Comparison of ENCODE assay signal across 1 cellular context in the genomic region with DNA sequence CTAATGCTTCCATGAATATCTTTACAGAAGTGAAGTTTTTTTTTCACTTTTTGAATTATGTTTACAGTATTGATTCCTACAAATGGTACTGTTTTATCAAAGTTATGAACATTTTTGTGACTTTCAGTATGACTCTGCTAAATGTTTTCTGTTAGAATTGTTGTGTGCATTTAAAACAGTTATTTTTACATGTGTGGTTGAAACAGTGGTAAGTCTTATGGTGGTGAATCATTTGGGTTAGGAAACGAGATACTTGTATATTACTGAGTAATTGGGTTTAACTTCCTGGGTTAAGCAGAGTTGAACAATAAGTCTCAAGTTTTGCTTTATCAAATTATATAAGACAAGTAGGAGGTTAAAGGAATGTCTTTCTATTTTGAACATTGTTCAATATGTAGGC.
A peak's percentile ranks its signal among the peaks of the same experiment; 100 is the strongest.
TF ChIP-seq lines count a peak whose summit lies in the region.

No MANE protein-coding gene starts in this region.

TF ChIP-seq in GM12878, 131 proteins besides CTCF, POLR2A, EP300 and RAD21 (continued from another document and continues in another):
- TF ChIP-seq ATF2 (IDR thresholded peaks at IDR 0.05; ENCODE audit: low read length), result peak; percentile 71
- TF ChIP-seq NR2C2 (IDR thresholded peaks at IDR 0.05; ENCODE audit: borderline replicate concordance, control insufficient read depth, insufficient read length, low read depth), result no peak
- no peak for TF ChIP-seq SMARCA5 (IDR thresholded peaks at IDR 0.05)
- no peak for TF ChIP-seq SRF (IDR thresholded peaks at IDR 0.05; ENCODE audit: low read depth in 2 of 2, low read length in 2 of 2)
- no peak for TF ChIP-seq POLR2AphosphoS2 (IDR thresholded peaks at IDR 0.05; ENCODE audit: low read depth, low read length)
- no peak for TF ChIP-seq SPI1 (IDR thresholded peaks at IDR 0.05; ENCODE audit: borderline replicate concordance, insufficient read depth, low read depth, low read length)
- peak; percentile 91 for TF ChIP-seq JUNB (IDR thresholded peaks at IDR 0.05)
- no peak for TF ChIP-seq RBBP5 (conservative IDR thresholded peaks at IDR 0.05)
- TF ChIP-seq CEBPB (IDR thresholded peaks at IDR 0.05; ENCODE audit: borderline replicate concordance in 1 of 2, low read depth in 2 of 2, low read length in 2 of 2), result peak in 1 of 2 experiments; percentile 80; a peak in 1 of 4 replicates
- peak; percentile 63; the same call in 1 of the 2 replicates for TF ChIP-seq ZBED1 (IDR thresholded peaks at IDR 0.05; ENCODE audit: borderline replicate concordance)
- TF ChIP-seq SUZ12 (IDR thresholded peaks at IDR 0.05; ENCODE audit: unreplicated experiment), result no peak
- no peak for TF ChIP-seq ZNF592 (IDR thresholded peaks at IDR 0.05)
- no peak for TF ChIP-seq KDM1A (IDR thresholded peaks at IDR 0.05; ENCODE audit: borderline replicate concordance)
- peak; percentile 92 for TF ChIP-seq NFIC (IDR thresholded peaks at IDR 0.05; ENCODE audit: low read depth, low read length)
- TF ChIP-seq MEF2A (IDR thresholded peaks at IDR 0.05; ENCODE audit: insufficient read depth, low read depth, low read length), result peak; percentile 90
- TF ChIP-seq CREM (IDR thresholded peaks at IDR 0.05; ENCODE audit: low read depth), result peak; percentile 50; the same call in 1 of the 2 replicates
- TF ChIP-seq IRF5 (IDR thresholded peaks at IDR 0.05; ENCODE audit: borderline replicate concordance), result no peak
- no peak for TF ChIP-seq ZNF384 (IDR thresholded peaks at IDR 0.05; ENCODE audit: borderline replicate concordance, low read depth, low read length)
- TF ChIP-seq YBX1 (IDR thresholded peaks at IDR 0.05), result no peak
- no peak for TF ChIP-seq SMC3 (IDR thresholded peaks at IDR 0.05; ENCODE audit: borderline replicate concordance, low read length)
- no peak for TF ChIP-seq POU2F2 (IDR thresholded peaks at IDR 0.05; ENCODE audit: borderline replicate concordance, low read depth, low read length)
- no peak for TF ChIP-seq CHD1 (IDR thresholded peaks at IDR 0.05; ENCODE audit: low read depth, low read length)
- no peak for TF ChIP-seq EGR1 (IDR thresholded peaks at IDR 0.05; ENCODE audit: borderline replicate concordance in 1 of 2, low read depth in 2 of 2, low read length in 2 of 2)
- TF ChIP-seq TBL1XR1 (IDR thresholded peaks at IDR 0.05; ENCODE audit: low read depth, low read length), result no peak
- no peak for TF ChIP-seq BMI1 (IDR thresholded peaks at IDR 0.05; ENCODE audit: borderline replicate concordance)
- TF ChIP-seq BHLHE40 (IDR thresholded peaks at IDR 0.05; ENCODE audit: borderline replicate concordance in 1 of 2, low read depth in 2 of 2, low read length in 1 of 2), result no peak
- no peak for TF ChIP-seq CBX3 (IDR thresholded peaks at IDR 0.05; ENCODE audit: borderline replicate concordance, low read depth)
- TF ChIP-seq, protein P1, sequence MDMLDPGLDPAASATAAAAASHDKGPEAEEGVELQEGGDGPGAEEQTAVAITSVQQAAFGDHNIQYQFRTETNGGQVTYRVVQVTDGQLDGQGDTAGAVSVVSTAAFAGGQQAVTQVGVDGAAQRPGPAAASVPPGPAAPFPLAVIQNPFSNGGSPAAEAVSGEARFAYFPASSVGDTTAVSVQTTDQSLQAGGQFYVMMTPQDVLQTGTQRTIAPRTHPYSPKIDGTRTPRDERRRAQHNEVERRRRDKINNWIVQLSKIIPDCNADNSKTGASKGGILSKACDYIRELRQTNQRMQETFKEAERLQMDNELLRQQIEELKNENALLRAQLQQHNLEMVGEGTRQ (IDR thresholded peaks at IDR 0.05; ENCODE audit: borderline replicate concordance, low read depth, low read length), result no peak
- no peak for TF ChIP-seq STAT3 (IDR thresholded peaks at IDR 0.05; ENCODE audit: low read depth, low read length)
- no peak for TF ChIP-seq E4F1 (IDR thresholded peaks at IDR 0.05; ENCODE audit: borderline replicate concordance, partially characterized antibody)
- TF ChIP-seq GABPA (IDR thresholded peaks at IDR 0.05; ENCODE audit: low read depth), result 0 out of 2 replicates have a peak, but pooled peaks have one; percentile 42
- no peak for TF ChIP-seq SKIL (IDR thresholded peaks at IDR 0.05; ENCODE audit: low read depth, poor library complexity, severe bottlenecking)
- TF ChIP-seq MEF2B (IDR thresholded peaks at IDR 0.05; ENCODE audit: partially characterized antibody, poor library complexity, severe bottlenecking), result peak; percentile 47
- TF ChIP-seq, protein P2, sequence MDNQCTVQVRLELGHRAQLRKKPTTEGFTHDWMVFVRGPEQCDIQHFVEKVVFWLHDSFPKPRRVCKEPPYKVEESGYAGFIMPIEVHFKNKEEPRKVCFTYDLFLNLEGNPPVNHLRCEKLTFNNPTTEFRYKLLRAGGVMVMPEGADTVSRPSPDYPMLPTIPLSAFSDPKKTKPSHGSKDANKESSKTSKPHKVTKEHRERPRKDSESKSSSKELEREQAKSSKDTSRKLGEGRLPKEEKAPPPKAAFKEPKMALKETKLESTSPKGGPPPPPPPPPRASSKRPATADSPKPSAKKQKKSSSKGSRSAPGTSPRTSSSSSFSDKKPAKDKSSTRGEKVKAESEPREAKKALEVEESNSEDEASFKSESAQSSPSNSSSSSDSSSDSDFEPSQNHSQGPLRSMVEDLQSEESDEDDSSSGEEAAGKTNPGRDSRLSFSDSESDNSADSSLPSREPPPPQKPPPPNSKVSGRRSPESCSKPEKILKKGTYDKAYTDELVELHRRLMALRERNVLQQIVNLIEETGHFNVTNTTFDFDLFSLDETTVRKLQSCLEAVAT (IDR thresholded peaks at IDR 0.05), result no peak
- peak; percentile 75; the same call in 1 of the 2 replicates for TF ChIP-seq IRF4 (IDR thresholded peaks at IDR 0.05; ENCODE audit: low read depth, low read length)
- no peak for TF ChIP-seq RB1 (IDR thresholded peaks at IDR 0.05; ENCODE audit: borderline replicate concordance)
- peak; percentile 72; the same call in 1 of the 2 replicates for TF ChIP-seq FOXM1 (IDR thresholded peaks at IDR 0.05; ENCODE audit: low read depth, low read length)
- no peak for TF ChIP-seq FOS (IDR thresholded peaks at IDR 0.05; ENCODE audit: borderline replicate concordance, extremely low read depth, insufficient read length)
- TF ChIP-seq BCL11A (IDR thresholded peaks at IDR 0.05; ENCODE audit: low read depth, low read length), result 0 out of 2 replicates have a peak, but pooled peaks have one; percentile 18
- TF ChIP-seq IKZF2 (IDR thresholded peaks at IDR 0.05), result peak in 1 of 2 experiments; percentile 55; a peak in 2 of 4 replicates
- TF ChIP-seq E2F4 (IDR thresholded peaks at IDR 0.05; ENCODE audit: low read depth, low read length), result no peak
- no peak for TF ChIP-seq HDGF (IDR thresholded peaks at IDR 0.05)
- no peak for TF ChIP-seq NRF1 (conservative IDR thresholded peaks at IDR 0.05; ENCODE audit: low read depth, low read length)
- TF ChIP-seq, protein P3, sequence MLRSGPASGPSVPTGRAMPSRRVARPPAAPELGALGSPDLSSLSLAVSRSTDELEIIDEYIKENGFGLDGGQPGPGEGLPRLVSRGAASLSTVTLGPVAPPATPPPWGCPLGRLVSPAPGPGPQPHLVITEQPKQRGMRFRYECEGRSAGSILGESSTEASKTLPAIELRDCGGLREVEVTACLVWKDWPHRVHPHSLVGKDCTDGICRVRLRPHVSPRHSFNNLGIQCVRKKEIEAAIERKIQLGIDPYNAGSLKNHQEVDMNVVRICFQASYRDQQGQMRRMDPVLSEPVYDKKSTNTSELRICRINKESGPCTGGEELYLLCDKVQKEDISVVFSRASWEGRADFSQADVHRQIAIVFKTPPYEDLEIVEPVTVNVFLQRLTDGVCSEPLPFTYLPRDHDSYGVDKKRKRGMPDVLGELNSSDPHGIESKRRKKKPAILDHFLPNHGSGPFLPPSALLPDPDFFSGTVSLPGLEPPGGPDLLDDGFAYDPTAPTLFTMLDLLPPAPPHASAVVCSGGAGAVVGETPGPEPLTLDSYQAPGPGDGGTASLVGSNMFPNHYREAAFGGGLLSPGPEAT (IDR thresholded peaks at IDR 0.05; ENCODE audit: low read depth), result no peak
- no peak for TF ChIP-seq CHD2 (IDR thresholded peaks at IDR 0.05; ENCODE audit: borderline replicate concordance, low read depth, low read length)
- TF ChIP-seq NFYA (IDR thresholded peaks at IDR 0.05; ENCODE audit: borderline replicate concordance, low read depth, low read length), result no peak
